ENCODE assay signal across 2 cellular contexts in genomic region chr3:197796087-197796486, GRCh38.
TF ChIP-seq lines count a peak whose summit lies in the region.

No MANE protein-coding gene starts in this region.

TF ChIP-seq in A549, 52 proteins besides CTCF, POLR2A, EP300 and RAD21:
- TF ChIP-seq ZNF302 (CRISPR knock-in tag; IDR thresholded peaks at IDR 0.05) = no peak
- no peak for TF ChIP-seq HOXB5 (CRISPR knock-in tag; IDR thresholded peaks at IDR 0.05)
- no peak for TF ChIP-seq TFCP2L1 (CRISPR knock-in tag; IDR thresholded peaks at IDR 0.05)
- TF ChIP-seq ZSCAN20 (CRISPR knock-in tag; IDR thresholded peaks at IDR 0.05) = no peak
- TF ChIP-seq NR3C1 (IDR thresholded peaks at IDR 0.05) = no peak

TF ChIP-seq in GM12878, 131 proteins besides CTCF, POLR2A, EP300 and RAD21:
- no peak for TF ChIP-seq ATF7 (IDR thresholded peaks at IDR 0.05; ENCODE audit: low read depth)
- TF ChIP-seq ELK1 (IDR thresholded peaks at IDR 0.05; ENCODE audit: low read depth, low read length) = no peak
- TF ChIP-seq DPF2 (IDR thresholded peaks at IDR 0.05) = no peak
- no peak for TF ChIP-seq CBFB (IDR thresholded peaks at IDR 0.05; ENCODE audit: low read depth)
- TF ChIP-seq ZNF384 (IDR thresholded peaks at IDR 0.05; ENCODE audit: borderline replicate concordance, low read depth, low read length) = no peak
- TF ChIP-seq GATAD2B (conservative IDR thresholded peaks at IDR 0.05; ENCODE audit: low read depth) = no peak
- TF ChIP-seq SMAD5 (IDR thresholded peaks at IDR 0.05; ENCODE audit: low read depth) = no peak
- TF ChIP-seq CEBPZ (IDR thresholded peaks at IDR 0.05; ENCODE audit: low read depth, low read length) = no peak
- TF ChIP-seq ZNF622 (IDR thresholded peaks at IDR 0.05) = no peak
- no peak for TF ChIP-seq RELB (IDR thresholded peaks at IDR 0.05; ENCODE audit: low read depth)
- TF ChIP-seq PBX3 (IDR thresholded peaks at IDR 0.05; ENCODE audit: insufficient replicate concordance, low read depth, low read length) = no peak
- TF ChIP-seq NR2F1 (conservative IDR thresholded peaks at IDR 0.05) = no peak
- TF ChIP-seq ZBTB11 (CRISPR knock-in tag; IDR thresholded peaks at IDR 0.05) = no peak
- TF ChIP-seq HSF1 (IDR thresholded peaks at IDR 0.05; ENCODE audit: low read depth, low read length) = no peak
- no peak for TF ChIP-seq ATF2 (IDR thresholded peaks at IDR 0.05; ENCODE audit: low read length)
- TF ChIP-seq FOXM1 (IDR thresholded peaks at IDR 0.05; ENCODE audit: low read depth, low read length) = no peak
